In genomic region chr1:907611-908451, GRCh38 we compare ENCODE assay signal across 13 cellular contexts. TPM values are rescaled to one million over a fixed set of nuclear protein-coding genes. Genes with fewer than 3 reads are reported as not detected.
DNase-seq lines count a peak whose midpoint lies in the region; ATAC-seq and TF ChIP-seq lines count a peak whose summit lies in the region.
"Had no signal": no experiment of that assay in that cellular context is flagged by ENCODE, and none has a peak within 500 bp of the region (broad histone marks: within the 10 kb centered on the region; RNA-seq: fewer than 3 reads in every experiment).

No MANE protein-coding gene starts in this region.

- H3K36me3 ChIP-seq in Panc1 (ENCODE audit: control insufficient read depth, insufficient read depth, low read length) (no peaks in the 10 kb centered on the region), stomach (no peaks in the 10 kb centered on the region)
- H3K36me3 ChIP-seq: breast epithelium, neutrophil had no signal

- no peaks in the 10 kb centered on the region for H3K27me3 ChIP-seq in Panc1 (ENCODE audit: control insufficient read depth, insufficient read depth, low read length)
- peaks cover 0 to 68% (median 18%) of the 10 kb centered on the region in 3 donors for H3K27me3 ChIP-seq in stomach

- no peak overlapping the region for H3K4me3 Mint-ChIP-seq in immature natural killer cell

- no peaks in the 10 kb centered on the region for H3K9me3 ChIP-seq in Panc1 (ENCODE audit: control insufficient read depth, insufficient read depth, low read depth, low read length)
- no peaks in the 10 kb centered on the region for H3K9me3 ChIP-seq in stomach
- H3K9me3 ChIP-seq: breast epithelium, neutrophil had no signal

- H3K9me3 Mint-ChIP-seq in immature natural killer cell, result no peaks in the 10 kb centered on the region

- TF ChIP-seq EP300 in stomach (IDR thresholded peaks at IDR 0.05), result no peak

- POLR2A ChIA-PET in Panc1 (lab: Charles Lee), result no interaction called here

- intact Hi-C loops in Panc1 (cut with micrococcal nuclease; ENCODE audit: unreplicated experiment) (loop anchor here (5.0 kb wide), 1 partner anchor 34 kb away; no protein-coding TSS in a partner anchor), left cardiac atrium (cut with DNase I) (loop anchor here in 1 of 2 donors (2.0 kb wide), 1 partner anchor 53 kb away; the partner anchor contains the start of gene KLHL17), stomach (cut with DNase I; ENCODE audit: low total_unique reads) (no loop called here)

- in situ Hi-C loops in Panc1 (cut with HindIII; ENCODE audit: low pct_unique_long_range_greater_than_20kb, low sequenced_read_pairs), result no loop called here

- no peak overlapping the region for H3K27ac Mint-ChIP-seq in immature natural killer cell

- TF ChIP-seq CTCF in Panc1 (IDR thresholded peaks at IDR 0.05) (no peak), stomach (IDR thresholded peaks at IDR 0.05) (no peak)

- H3K4me1 Mint-ChIP-seq in immature natural killer cell, result peaks cover 6 to 9% of the 10 kb centered on the region in 2 donors

- H3K36me3 Mint-ChIP-seq in immature natural killer cell, result no peaks in the 10 kb centered on the region

- peak; percentile 8 for DNase-seq in activated naive CD4-positive, alpha-beta T cell treated with anti-CD3 and anti-CD28 coated beads, Interleukin-2, amount 50 U/mL, for 16 hours
- DNase-seq in activated naive CD4-positive, alpha-beta T cell treated with Interleukin-2 at 50 U/mL for 16 hours, result no peak
- DNase-seq in Panc1 (ENCODE audit: low read depth, low spot score), result no peak
- DNase-seq in left cardiac atrium, result peak; percentile 24
- DNase-seq in stomach, result peak; percentile 23
- no peak for DNase-seq in immature natural killer cell
- DNase-seq: NCI-H2081 treated with DMSO at 0.1 percent for 48 hours; stimulated activated CD4-positive, alpha-beta T cell treated with anti-CD3 and anti-CD28 coated beads, Interleukin-12 subunit alpha, Interleukin-12 subunit beta, amount 100 ng/mL, for 4 hours had no signal

- no peak for ATAC-seq in Panc1
- no peak for ATAC-seq in left cardiac atrium
- ATAC-seq in HG03135 (IDR thresholded peaks at IDR 0.05; ENCODE audit: unreplicated experiment), result no peak
- no peak for ATAC-seq in GM19351 (IDR thresholded peaks at IDR 0.05; ENCODE audit: unreplicated experiment)

- H3K27me3 Mint-ChIP-seq in immature natural killer cell (ENCODE audit: low read depth in 3 of 3), result peaks cover 9 to 14% (median 13%) of the 10 kb centered on the region in 3 donors

- H3K4me1 ChIP-seq in Panc1 (ENCODE audit: control insufficient read depth, insufficient read depth, low read length) (peaks cover 64% of the 10 kb centered on the region), stomach (peaks cover 37 to 60% (median 52%) of the 10 kb centered on the region in 4 donors)

- no peak for TF ChIP-seq POLR2A in stomach (IDR thresholded peaks at IDR 0.05)

- no peak overlapping the region for H3K4me3 ChIP-seq in Panc1 (ENCODE audit: low read depth in 2 of 2, low read length in 2 of 2)
- no peak overlapping the region for H3K4me3 ChIP-seq in stomach
- H3K4me3 ChIP-seq: breast epithelium had no signal

- BruUV-seq in Panc1 (replicated peaks; lab: Mats Ljungman, UMichigan), result no TSS peak

- WGBS in stomach, 5 donors, result 85 to 91% (median 86%) methylated on average over 13 to 17 of the region's 17 CpGs

- peak overlapping the region; percentile 29; the same call in 1 of the 2 replicates for H3K27ac ChIP-seq in Panc1 (ENCODE audit: low read length)
- no peak overlapping the region for H3K27ac ChIP-seq in stomach
- H3K27ac ChIP-seq: breast epithelium, neutrophil had no signal

- CTCF ChIA-PET in Panc1 (lab: Charles Lee), result no interaction called here

RNA-seq across cellular contexts. Expression of gene SAMD11, which starts 15.9 kb away (rescaled TPM):
- total RNA-seq in Panc1 (2021; ENCODE audit: unreplicated experiment), result 51.8 TPM
- 50.7 TPM for polyA plus RNA-seq in Panc1 (2012; ENCODE audit: insufficient read length)
- total RNA-seq in left cardiac atrium, result 1 to 10 TPM; 5.1 to 7.5 TPM
- 1 to 10 TPM in 4 of 5 donors, not detected in 1; 3.6 to 9.8 (median 4.7) TPM for total RNA-seq in stomach
- 10 to 100 TPM in 1 of 3 donors, 1 to 10 TPM in 2; 3.5 to 23.3 (median 4.3) TPM for polyA plus RNA-seq in stomach
- under 1 TPM in 1 of 3 donors, not detected in 2; 0.14 TPM for polyA plus RNA-seq in immature natural killer cell
- total RNA-seq: endothelial cell of umbilical vein had no signal
- polyA plus RNA-seq: endothelial cell of umbilical vein had no signal

RNA-seq across cellular contexts. Expression of gene NOC2L, which starts 51.2 kb away (rescaled TPM):
- 193 TPM for total RNA-seq in Panc1 (2021; ENCODE audit: unreplicated experiment)
- polyA plus RNA-seq in Panc1 (2012; ENCODE audit: insufficient read length), result 179 TPM
- total RNA-seq in left cardiac atrium, result 10 to 100 TPM; 38.1 to 48.7 TPM
- 10 to 100 TPM; 30.4 to 69.2 (median 40.3) TPM for total RNA-seq in stomach
- 10 to 100 TPM; 33.5 to 57.9 (median 50.1) TPM for polyA plus RNA-seq in stomach
- polyA plus RNA-seq in immature natural killer cell, result 10 to 100 TPM; 48.2 to 69.8 (median 53.5) TPM

RNA-seq across cellular contexts. Expression of gene KLHL17, which starts 52.6 kb away (rescaled TPM):
- total RNA-seq in Panc1 (2021; ENCODE audit: unreplicated experiment), result 58.8 TPM
- polyA plus RNA-seq in Panc1 (2012; ENCODE audit: insufficient read length), result 82.0 TPM
- 1 to 10 TPM; 5.7 to 8.2 TPM for total RNA-seq in left cardiac atrium
- 10 to 100 TPM in 2 of 5 donors, 1 to 10 TPM in 3; 1.7 to 99.9 (median 8.1) TPM for total RNA-seq in stomach
- polyA plus RNA-seq in stomach, result 10 to 100 TPM in 1 of 3 donors, 1 to 10 TPM in 2; 6.0 to 19.3 (median 7.2) TPM
- 1 to 10 TPM in 2 of 3 donors, not detected in 1; 1.8 to 2.2 TPM for polyA plus RNA-seq in immature natural killer cell

RNA-seq across cellular contexts. Expression of gene PLEKHN1, which starts 58.5 kb away (rescaled TPM):
- total RNA-seq in Panc1 (2021; ENCODE audit: unreplicated experiment), result 9.8 TPM
- polyA plus RNA-seq in Panc1 (2012; ENCODE audit: insufficient read length), result 12.0 TPM
- under 1 TPM; 0.38 to 0.50 TPM for total RNA-seq in left cardiac atrium
- total RNA-seq in stomach, result 10 to 100 TPM in 1 of 5 donors, under 1 TPM in 3, not detected in 1; 0.29 to 29.2 (median 0.50) TPM
- 10 to 100 TPM in 1 of 3 donors, 1 to 10 TPM in 1, not detected in 1; 2.9 to 13.6 TPM for polyA plus RNA-seq in stomach
- 1 to 10 TPM in 1 of 3 donors, under 1 TPM in 2; 0.14 to 2.2 (median 0.68) TPM for polyA plus RNA-seq in immature natural killer cell

Comparison
In these comparisons a context has a peak if more than half of its experiments do, and no peak if none do; other contexts are left out.
1. DNase-seq: peak in activated naive CD4-positive, alpha-beta T cell treated with anti-CD3 and anti-CD28 coated beads, Interleukin-2, amount 50 U/mL, for 16 hours (single experiment), left cardiac atrium (single experiment) and stomach (single experiment); none in activated naive CD4-positive, alpha-beta T cell treated with Interleukin-2 at 50 U/mL for 16 hours (single experiment), Panc1 (single experiment) and immature natural killer cell (0 of 3).